33 cellular contexts compared by ENCODE assay signal in genomic region chr3:166205158-166205557, GRCh38.
"Had no signal": no experiment of that assay in that cellular context is flagged by ENCODE, and none has a peak within 500 bp of the region (broad histone marks: within the 10 kb centered on the region; RNA-seq: fewer than 3 reads in every experiment).

No MANE protein-coding gene starts in this region.

- H3K9me3 Mint-ChIP-seq: activated T-helper 1 cell treated with anti-CD3 and anti-CD28 coated beads, Interleukin-12 subunit alpha, Interleukin-12 subunit beta, Interleukin-2, Interleukin-4 antibody, amounts not matched to agents 30 ng/mL and 10 ng/mL and 1 ng/mL, durations not matched to agents 14 hours and 24 hours and 36 hours; endodermal cell had no signal

- H3K4me3 ChIP-seq: coronary artery, dorsolateral prefrontal cortex had no signal

- H3K27ac Mint-ChIP-seq: activated B cell treated with CpG ODN at 0.5 μM for 24 hours; activated CD8-positive, alpha-beta memory T cell treated with anti-CD3 and anti-CD28 coated beads, Interleukin-2, amount 10 ng/mL, durations not matched to agents 7 days and 5 days; activated CD8-positive, alpha-beta T cell treated with anti-CD3 and anti-CD28 coated beads, Interleukin-2, amount 10 ng/mL, durations not matched to agents 7 days and 5 days; activated naive CD8-positive, alpha-beta T cell; activated T-helper 1 cell treated with anti-CD3 and anti-CD28 coated beads, Interleukin-12 subunit alpha, Interleukin-12 subunit beta, Interleukin-2, Interleukin-4 antibody, amounts not matched to agents 30 ng/mL and 10 ng/mL and 1 ng/mL, durations not matched to agents 14 hours and 24 hours and 36 hours; activated T-helper 2 cell treated with anti-CD3 and anti-CD28 coated beads, Interferon-gamma antibody, Interleukin-2, Interleukin-4, amounts not matched to agents 10 μg/mL and 5 μg/mL and 100 μg/mL, durations not matched to agents 14 hours and 24 hours and 36 hours; dendritic cell treated with granulocyte-macrophage colony-stimulating factor and Interleukin-4, amounts not matched to agents 40 ng/mL and 50 ng/mL, for 4 days; endodermal cell; T-helper 17 cell; T-helper 2 cell treated with Interferon-gamma antibody and Interleukin-4, amounts not matched to agents 5 μg/mL and 100 μg/mL, for 36 hours had no signal

- H3K36me3 Mint-ChIP-seq: activated CD8-positive, alpha-beta memory T cell treated with anti-CD3 and anti-CD28 coated beads, Interleukin-2, amount 10 ng/mL, durations not matched to agents 7 days and 5 days; activated naive CD8-positive, alpha-beta T cell had no signal

- H3K27me3 Mint-ChIP-seq: activated B cell treated with CpG ODN at 0.5 μM for 24 hours; activated CD8-positive, alpha-beta memory T cell treated with anti-CD3 and anti-CD28 coated beads, Interleukin-2, amount 10 ng/mL, durations not matched to agents 7 days and 5 days; activated naive CD8-positive, alpha-beta T cell; central memory CD8-positive, alpha-beta T cell; dendritic cell treated with granulocyte-macrophage colony-stimulating factor and Interleukin-4, amounts not matched to agents 40 ng/mL and 50 ng/mL, for 4 days; T-helper 17 cell had no signal

- ATAC-seq: activated CD4-positive, CD25-positive, alpha-beta regulatory T cell treated with anti-CD3 and anti-CD28 coated beads, Interleukin-2, amount 50 U/mL, for 24 hours; activated CD8-positive, alpha-beta memory T cell treated with anti-CD3 and anti-CD28 coated beads, Interleukin-2, amount 10 ng/mL, durations not matched to agents 7 days and 5 days; activated CD8-positive, alpha-beta T cell treated with anti-CD3 and anti-CD28 coated beads, Interleukin-2, amount 10 ng/mL, durations not matched to agents 7 days and 5 days; esophagus mucosa; T-helper 17 cell had no signal

- H3K36me3 ChIP-seq: brain microvascular endothelial cell, WERI-Rb-1 had no signal

- H3K27ac ChIP-seq: brain microvascular endothelial cell, coronary artery, dorsolateral prefrontal cortex, WERI-Rb-1 had no signal

- H3K4me3 Mint-ChIP-seq: activated B cell treated with CpG ODN at 0.5 μM for 24 hours; activated CD8-positive, alpha-beta memory T cell treated with anti-CD3 and anti-CD28 coated beads, Interleukin-2, amount 10 ng/mL, durations not matched to agents 7 days and 5 days; activated CD8-positive, alpha-beta T cell treated with anti-CD3 and anti-CD28 coated beads, Interleukin-2, amount 10 ng/mL, durations not matched to agents 7 days and 5 days; activated naive CD8-positive, alpha-beta T cell; activated T-helper 1 cell treated with anti-CD3 and anti-CD28 coated beads, Interleukin-12 subunit alpha, Interleukin-12 subunit beta, Interleukin-2, Interleukin-4 antibody, amounts not matched to agents 30 ng/mL and 10 ng/mL and 1 ng/mL, durations not matched to agents 14 hours and 24 hours and 36 hours; central memory CD8-positive, alpha-beta T cell; dendritic cell treated with granulocyte-macrophage colony-stimulating factor and Interleukin-4, amounts not matched to agents 40 ng/mL and 50 ng/mL, for 4 days; endodermal cell; T-helper 17 cell; T-helper 2 cell treated with Interferon-gamma antibody and Interleukin-4, amounts not matched to agents 5 μg/mL and 100 μg/mL, for 36 hours had no signal

- H3K27me3 ChIP-seq: brain microvascular endothelial cell had no signal

- H3K4me1 Mint-ChIP-seq: activated B cell treated with CpG ODN at 0.5 μM for 24 hours; activated CD8-positive, alpha-beta memory T cell treated with anti-CD3 and anti-CD28 coated beads, Interleukin-2, amount 10 ng/mL, durations not matched to agents 7 days and 5 days; central memory CD8-positive, alpha-beta T cell; endodermal cell; T-helper 17 cell had no signal

- DNase-seq: activated B cell treated with CpG ODN at 0.5 μM for 24 hours; activated CD4-positive, alpha-beta T cell treated with anti-CD3 and anti-CD28 coated beads for 48 hours; activated CD4-positive, alpha-beta T cell treated with anti-CD3 and anti-CD28 coated beads, Interleukin-2, amount 50 U/mL, for 1 hour; activated CD4-positive, alpha-beta T cell treated with anti-CD3 and anti-CD28 coated beads, Interleukin-2, amount 50 U/mL, for 48 hours; activated CD8-positive, alpha-beta memory T cell treated with anti-CD3 and anti-CD28 coated beads, Interleukin-2, amount 10 ng/mL, durations not matched to agents 7 days and 5 days; activated CD8-positive, alpha-beta memory T cell treated with anti-CD3 and anti-CD28 coated beads, Interleukin-2, amount 50 U/mL, for 4 hours; activated CD8-positive, alpha-beta T cell treated with anti-CD3 and anti-CD28 coated beads, Interleukin-2, amount 10 ng/mL, durations not matched to agents 7 days and 5 days; activated effector memory CD4-positive, alpha-beta T cell treated with anti-CD3 and anti-CD28 coated beads, Interleukin-2, amount 50 U/mL, for 16 hours; activated naive CD4-positive, alpha-beta T cell treated with anti-CD3 and anti-CD28 coated beads, Interleukin-2, amount 50 U/mL, for 16 hours; activated naive CD4-positive, alpha-beta T cell treated with Interleukin-2 at 50 U/mL for 16 hours; activated T-cell treated with anti-CD3 and anti-CD28 coated beads, Interleukin-2, amount 50 U/mL, for 1 hour; activated T-cell treated with anti-CD3 and anti-CD28 coated beads, Interleukin-2, amount 50 U/mL, for 48 hours; amniotic stem cell; anterior cingulate cortex; brain microvascular endothelial cell; dorsolateral prefrontal cortex; effector memory CD4-positive, alpha-beta T cell; endodermal cell; foreskin fibroblast; head of caudate nucleus; T-helper 1 cell; T-helper 17 cell; T1000; WERI-Rb-1 had no signal
